ENCODE assay signal across 8 cellular contexts in the genomic region with DNA sequence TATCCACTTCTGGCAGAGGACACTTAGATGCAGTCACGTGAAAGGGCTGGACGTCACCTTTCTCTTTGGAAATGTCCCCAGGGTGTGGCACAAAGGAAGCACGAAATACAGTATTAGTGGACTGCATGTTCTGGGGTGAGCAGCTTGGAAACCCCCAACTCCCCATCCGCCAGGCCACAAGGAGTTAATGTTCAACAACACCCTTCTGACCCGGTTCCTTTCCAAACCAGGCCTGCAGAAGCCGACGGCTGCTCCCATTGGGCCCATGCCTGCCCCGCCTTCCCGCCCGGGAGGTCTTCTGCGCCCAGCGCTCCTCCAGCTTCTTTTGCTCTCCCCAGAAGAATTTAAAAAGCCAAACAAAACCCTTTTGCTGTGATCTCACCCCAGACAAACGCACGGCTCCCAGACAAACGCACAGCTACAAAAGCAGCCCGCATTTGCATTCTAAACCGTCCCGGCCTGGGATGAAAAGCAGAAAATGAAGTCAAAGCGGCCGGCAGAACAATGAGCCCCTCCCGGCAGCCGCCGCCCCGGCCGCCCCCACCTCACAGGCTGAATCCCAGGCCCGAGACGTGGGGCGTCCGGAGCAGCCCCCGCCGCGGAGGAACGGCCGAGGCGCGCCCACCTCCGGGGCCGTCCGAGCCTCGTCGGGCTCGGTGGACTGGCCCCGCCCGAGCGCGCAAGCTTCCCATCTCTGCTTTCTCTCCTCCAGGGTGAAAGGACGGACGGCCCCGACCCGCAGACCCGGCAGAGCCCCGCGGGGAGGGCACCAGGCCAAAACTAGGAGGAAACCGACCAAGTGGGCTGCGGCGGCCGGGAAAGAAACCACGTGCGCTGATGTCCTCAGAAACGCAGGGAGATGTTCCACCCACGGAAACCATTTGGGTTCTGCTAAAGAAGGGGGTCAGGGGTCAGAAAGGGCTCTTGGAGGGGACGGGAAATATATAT.
A peak's percentile ranks its signal among the peaks of the same experiment; 100 is the strongest.
DNase-seq lines count a peak whose midpoint lies in the region; TF ChIP-seq lines count a peak whose summit lies in the region.

No MANE protein-coding gene starts in this region.

- H3K27me3 ChIP-seq in esophagus (ENCODE audit: control insufficient read depth in 1 of 2, insufficient read depth in 2 of 2, low read length in 2 of 2): no peaks in the 10 kb centered on the region

- H3K27ac ChIP-seq in esophagus (ENCODE audit: low read depth in 2 of 2, low read length in 1 of 2): peak overlapping the region; percentile 77 to 80
- H3K27ac ChIP-seq in urinary bladder (ENCODE audit: low read depth): peak overlapping the region; percentile 96

- no peaks in the 10 kb centered on the region for H3K27me3 Mint-ChIP-seq in mesothelial cell of epicardium (ENCODE audit: low read depth)

- H3K9me3 Mint-ChIP-seq in mesothelial cell of epicardium: peaks cover 4% of the 10 kb centered on the region

- no peaks in the 10 kb centered on the region for H3K9me3 ChIP-seq in esophagus (ENCODE audit: control insufficient read depth in 2 of 2, insufficient read depth in 1 of 2, low read depth in 1 of 2, low read length in 1 of 2)

- H3K4me3 Mint-ChIP-seq in mesothelial cell of epicardium: peak overlapping the region; percentile 72

- H3K27ac Mint-ChIP-seq in mesothelial cell of epicardium: peak overlapping the region; percentile 85

- DNase-seq in AG08395 (ENCODE audit: low spot score) (peak; percentile 61), HuH-7.5 (ENCODE audit: low spot score) (peak; percentile 48), mesothelial cell of epicardium (ENCODE audit: low spot score in 2 of 2, unreplicated experiment in 2 of 2) (peak; percentile 24 to 54), KG1 (lab: John Stamatoyannopoulos, UW) (no peak), activated T-cell treated with anti-CD3 and anti-CD28 coated beads for 4 hours (no peak)
- DNase-seq in stimulated activated CD8-positive, alpha-beta memory T cell treated with anti-CD3 and anti-CD28 coated beads, Interleukin-4, amount 100 ng/mL, for 48 hours: no peak

- H3K36me3 ChIP-seq in esophagus (ENCODE audit: control insufficient read depth in 2 of 2, insufficient read depth in 2 of 2, low read length in 1 of 2) (no peaks in the 10 kb centered on the region), urinary bladder (ENCODE audit: insufficient read depth) (no peaks in the 10 kb centered on the region)

- H3K4me3 ChIP-seq in esophagus (ENCODE audit: low read depth in 1 of 2, low read length in 2 of 2) (peak overlapping the region; percentile 56 to 65), urinary bladder (ENCODE audit: low read depth, low read length) (peak overlapping the region; percentile 60)

- H3K36me3 Mint-ChIP-seq in mesothelial cell of epicardium: no peaks in the 10 kb centered on the region

- no peak for TF ChIP-seq CTCF in mesothelial cell of epicardium (IDR thresholded peaks at IDR 0.05; ENCODE audit: unreplicated experiment)

- H3K4me1 Mint-ChIP-seq in mesothelial cell of epicardium: peaks cover 10% of the 10 kb centered on the region

- H3K4me1 ChIP-seq in esophagus (ENCODE audit: control insufficient read depth in 2 of 2, insufficient read depth in 2 of 2, low read length in 1 of 2) (peaks cover 2 to 7% of the 10 kb centered on the region in 2 donors), urinary bladder (ENCODE audit: insufficient read depth) (peaks cover 5% of the 10 kb centered on the region)

- WGBS in esophagus, 2 donors: 4 to 5% methylated on average over 62 of the region's 62 CpGs
- WGBS in urinary bladder: 5% methylated on average over 62 of the region's 62 CpGs

Comparison
In these comparisons a context has a peak if more than half of its experiments do, and no peak if none do; other contexts are left out.
1. DNase-seq: peak in AG08395 (single experiment), HuH-7.5 (single experiment) and mesothelial cell of epicardium (2 of 2); none in KG1 (single experiment), stimulated activated CD8-positive, alpha-beta memory T cell treated with anti-CD3 and anti-CD28 coated beads, Interleukin-4, amount 100 ng/mL, for 48 hours (single experiment) and activated T-cell treated with anti-CD3 and anti-CD28 coated beads for 4 hours (single experiment).